In the genomic region with DNA sequence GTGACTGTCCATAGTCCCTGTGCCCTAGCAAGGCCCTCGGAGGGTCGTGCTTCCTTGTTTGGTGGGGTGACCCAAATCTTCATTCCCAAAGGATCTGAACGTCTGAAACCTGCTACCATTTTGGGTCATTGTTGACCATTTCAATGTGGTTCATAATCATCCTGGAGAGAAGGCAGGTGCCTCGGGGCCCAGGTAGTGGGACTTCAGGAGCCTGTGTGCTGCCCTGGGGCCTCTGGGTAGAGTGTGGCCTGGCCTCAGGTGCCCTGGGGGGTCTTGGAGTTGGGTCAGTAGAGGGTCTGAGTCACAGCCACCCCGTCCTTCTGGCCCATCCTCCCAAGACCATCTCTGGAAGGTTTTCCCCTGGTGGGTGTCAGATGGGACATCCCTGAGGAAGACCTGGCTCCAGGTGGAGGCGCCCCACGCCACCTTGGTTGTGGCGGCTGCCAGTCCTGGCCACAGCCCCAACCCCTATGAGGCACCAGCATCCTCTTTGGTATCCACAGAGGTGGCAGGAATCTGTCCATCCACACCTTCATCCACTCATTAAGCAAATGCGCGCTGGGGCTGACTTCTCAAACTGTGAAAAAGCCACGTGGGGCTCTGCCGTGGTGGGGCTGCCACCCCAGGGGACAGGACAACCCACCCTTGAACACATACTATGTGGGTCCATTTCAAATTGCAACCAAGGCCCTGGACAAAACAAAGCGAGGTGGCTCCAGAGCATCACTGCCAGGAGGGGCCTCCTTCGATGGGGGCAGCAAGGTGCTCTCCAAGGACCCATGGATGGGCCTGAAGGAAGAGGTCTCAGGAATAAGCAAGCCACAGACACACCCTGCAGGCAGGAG, we compare ENCODE assay signal across 1 cellular context.
TF ChIP-seq lines count a peak whose summit lies in the region.

No MANE protein-coding gene starts in this region.

TF ChIP-seq in WTC11, 78 proteins besides CTCF, POLR2A, EP300 and RAD21 (continued from another document):
- TF ChIP-seq, protein P1, sequence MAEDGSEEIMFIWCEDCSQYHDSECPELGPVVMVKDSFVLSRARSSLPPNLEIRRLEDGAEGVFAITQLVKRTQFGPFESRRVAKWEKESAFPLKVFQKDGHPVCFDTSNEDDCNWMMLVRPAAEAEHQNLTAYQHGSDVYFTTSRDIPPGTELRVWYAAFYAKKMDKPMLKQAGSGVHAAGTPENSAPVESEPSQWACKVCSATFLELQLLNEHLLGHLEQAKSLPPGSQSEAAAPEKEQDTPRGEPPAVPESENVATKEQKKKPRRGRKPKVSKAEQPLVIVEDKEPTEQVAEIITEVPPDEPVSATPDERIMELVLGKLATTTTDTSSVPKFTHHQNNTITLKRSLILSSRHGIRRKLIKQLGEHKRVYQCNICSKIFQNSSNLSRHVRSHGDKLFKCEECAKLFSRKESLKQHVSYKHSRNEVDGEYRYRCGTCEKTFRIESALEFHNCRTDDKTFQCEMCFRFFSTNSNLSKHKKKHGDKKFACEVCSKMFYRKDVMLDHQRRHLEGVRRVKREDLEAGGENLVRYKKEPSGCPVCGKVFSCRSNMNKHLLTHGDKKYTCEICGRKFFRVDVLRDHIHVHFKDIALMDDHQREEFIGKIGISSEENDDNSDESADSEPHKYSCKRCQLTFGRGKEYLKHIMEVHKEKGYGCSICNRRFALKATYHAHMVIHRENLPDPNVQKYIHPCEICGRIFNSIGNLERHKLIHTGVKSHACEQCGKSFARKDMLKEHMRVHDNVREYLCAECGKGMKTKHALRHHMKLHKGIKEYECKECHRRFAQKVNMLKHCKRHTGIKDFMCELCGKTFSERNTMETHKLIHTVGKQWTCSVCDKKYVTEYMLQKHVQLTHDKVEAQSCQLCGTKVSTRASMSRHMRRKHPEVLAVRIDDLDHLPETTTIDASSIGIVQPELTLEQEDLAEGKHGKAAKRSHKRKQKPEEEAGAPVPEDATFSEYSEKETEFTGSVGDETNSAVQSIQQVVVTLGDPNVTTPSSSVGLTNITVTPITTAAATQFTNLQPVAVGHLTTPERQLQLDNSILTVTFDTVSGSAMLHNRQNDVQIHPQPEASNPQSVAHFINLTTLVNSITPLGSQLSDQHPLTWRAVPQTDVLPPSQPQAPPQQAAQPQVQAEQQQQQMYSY (CRISPR knock-in tag; IDR thresholded peaks at IDR 0.05): no peak
- TF ChIP-seq TCF7 (CRISPR knock-in tag; IDR thresholded peaks at IDR 0.05; ENCODE audit: low read depth) (no peak), NR3C1 (CRISPR knock-in tag; conservative IDR thresholded peaks at IDR 0.05; ENCODE audit: low read depth) (no peak), ZNF219 (CRISPR knock-in tag; IDR thresholded peaks at IDR 0.05; ENCODE audit: borderline replicate concordance) (no peak)
- TF ChIP-seq, protein P2, sequence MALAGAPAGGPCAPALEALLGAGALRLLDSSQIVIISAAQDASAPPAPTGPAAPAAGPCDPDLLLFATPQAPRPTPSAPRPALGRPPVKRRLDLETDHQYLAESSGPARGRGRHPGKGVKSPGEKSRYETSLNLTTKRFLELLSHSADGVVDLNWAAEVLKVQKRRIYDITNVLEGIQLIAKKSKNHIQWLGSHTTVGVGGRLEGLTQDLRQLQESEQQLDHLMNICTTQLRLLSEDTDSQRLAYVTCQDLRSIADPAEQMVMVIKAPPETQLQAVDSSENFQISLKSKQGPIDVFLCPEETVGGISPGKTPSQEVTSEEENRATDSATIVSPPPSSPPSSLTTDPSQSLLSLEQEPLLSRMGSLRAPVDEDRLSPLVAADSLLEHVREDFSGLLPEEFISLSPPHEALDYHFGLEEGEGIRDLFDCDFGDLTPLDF (CRISPR knock-in tag; IDR thresholded peaks at IDR 0.05): no peak
- TF ChIP-seq, protein P3, sequence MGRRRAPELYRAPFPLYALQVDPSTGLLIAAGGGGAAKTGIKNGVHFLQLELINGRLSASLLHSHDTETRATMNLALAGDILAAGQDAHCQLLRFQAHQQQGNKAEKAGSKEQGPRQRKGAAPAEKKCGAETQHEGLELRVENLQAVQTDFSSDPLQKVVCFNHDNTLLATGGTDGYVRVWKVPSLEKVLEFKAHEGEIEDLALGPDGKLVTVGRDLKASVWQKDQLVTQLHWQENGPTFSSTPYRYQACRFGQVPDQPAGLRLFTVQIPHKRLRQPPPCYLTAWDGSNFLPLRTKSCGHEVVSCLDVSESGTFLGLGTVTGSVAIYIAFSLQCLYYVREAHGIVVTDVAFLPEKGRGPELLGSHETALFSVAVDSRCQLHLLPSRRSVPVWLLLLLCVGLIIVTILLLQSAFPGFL (CRISPR knock-in tag; IDR thresholded peaks at IDR 0.05; ENCODE audit: borderline replicate concordance): no peak
